10 cellular contexts compared by ENCODE assay signal in the genomic region with DNA sequence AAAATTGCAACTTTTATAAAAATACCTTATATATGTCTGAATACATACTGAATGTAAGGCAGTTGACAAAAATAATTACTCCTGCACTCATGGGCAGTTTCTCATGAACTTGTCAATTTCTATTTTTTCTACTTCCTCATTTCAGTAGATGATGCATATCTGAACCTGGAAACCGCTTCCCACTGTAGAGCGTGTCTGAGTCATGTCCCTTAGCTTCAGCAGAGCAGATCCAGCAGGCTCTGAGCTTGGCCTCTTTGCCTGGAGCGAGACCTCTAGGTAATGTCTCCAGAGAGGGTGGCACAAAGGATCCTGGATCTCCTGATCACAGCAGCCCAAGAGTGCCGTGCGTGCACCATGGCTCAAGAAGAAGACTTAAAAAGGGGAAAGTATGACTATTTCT. TPM values are rescaled to one million over a fixed set of nuclear protein-coding genes. Genes with fewer than 3 reads are reported as not detected.
DNase-seq lines count a peak whose midpoint lies in the region; ATAC-seq, FAIRE-seq and TF ChIP-seq lines count a peak whose summit lies in the region.
"Not testable (repeated sequence)": the region's sequence is repeated elsewhere in the genome, so short reads cannot be mapped to it uniquely, and the experiment has no call there.
"Had no signal": no experiment of that assay in that cellular context is flagged by ENCODE, and none has a peak within 500 bp of the region (broad histone marks: within the 10 kb centered on the region; RNA-seq: fewer than 3 reads in every experiment).

No MANE protein-coding gene starts in this region.

- not testable (repeated sequence) for H3K4me3 Mint-ChIP-seq in astrocyte (ENCODE audit: unreplicated experiment)

- not testable (repeated sequence) for H3K36me3 Mint-ChIP-seq in astrocyte (ENCODE audit: low read depth, unreplicated experiment)

- H3K27ac Mint-ChIP-seq in astrocyte (ENCODE audit: unreplicated experiment), result peak overlapping the region; percentile 81

- not testable (repeated sequence) for H3K27me3 Mint-ChIP-seq in astrocyte (ENCODE audit: low read depth, unreplicated experiment)

- H3K4me2 ChIP-seq in astrocyte (ENCODE audit: low read length), result not testable (repeated sequence)

- H2AFZ ChIP-seq in astrocyte (ENCODE audit: low read depth, low read length), result not testable (repeated sequence)

- H3K36me3 ChIP-seq in astrocyte (ENCODE audit: insufficient read depth, low read length), result not testable (repeated sequence)

- not testable (repeated sequence) for H3K27me3 ChIP-seq in astrocyte (ENCODE audit: insufficient read depth, low read length)

- ATAC-seq in GM19023 (IDR thresholded peaks at IDR 0.05; ENCODE audit: unreplicated experiment) (peak; percentile 97), GM21619 (IDR thresholded peaks at IDR 0.05; ENCODE audit: unreplicated experiment) (peak; percentile 100), HG03045 (IDR thresholded peaks at IDR 0.05; ENCODE audit: unreplicated experiment) (peak; percentile 98)

- not testable (repeated sequence) for H3K27ac ChIP-seq in astrocyte (ENCODE audit: low read depth, low read length)

- not testable (repeated sequence) for H3K9me3 ChIP-seq in astrocyte (ENCODE audit: insufficient read depth, low read depth, low read length)

- not testable (repeated sequence) for H3K9ac ChIP-seq in astrocyte (ENCODE audit: low read length)

- not testable (repeated sequence) for TF ChIP-seq CTCF in astrocyte (IDR thresholded peaks at IDR 0.05; ENCODE audit: insufficient read depth, low read depth, low read length)

- not testable (repeated sequence) for H3K4me1 Mint-ChIP-seq in astrocyte (ENCODE audit: low read depth, unreplicated experiment)

- DNase-seq in GDM1 (lab: John Stamatoyannopoulos, UW) (peak; percentile 65), HK-2 (ENCODE audit: unreplicated experiment) (peak; percentile 1), SIG-M5 (lab: John Stamatoyannopoulos, UW) (peak; percentile 12), pons (ENCODE audit: low spot score) (peak; percentile 4)
- not testable (repeated sequence) for DNase-seq in astrocyte (ENCODE audit: low read depth)

- not testable (repeated sequence) for H3K4me3 ChIP-seq in astrocyte (ENCODE audit: insufficient read depth, low read depth, low read length)

- FAIRE-seq in astrocyte (lab: Jason Lieb, UNC), result not testable (repeated sequence)

- H4K20me1 ChIP-seq in astrocyte (ENCODE audit: insufficient read depth, low read length), result not testable (repeated sequence)

- not testable (repeated sequence) for H3K4me1 ChIP-seq in astrocyte (ENCODE audit: insufficient read depth, low read length)

- H3K79me2 ChIP-seq in astrocyte (ENCODE audit: insufficient read depth, low read length), result not testable (repeated sequence)

- H3K9me3 Mint-ChIP-seq in astrocyte (ENCODE audit: unreplicated experiment), result not testable (repeated sequence)

RNA-seq across cellular contexts. Expression of gene CIDEA, which starts 54.0 kb away (rescaled TPM):
- total RNA-seq in astrocyte, result 0.43 TPM in 1 of 2 replicates, not detected in the other
- total RNA-seq: activated CD8-positive, alpha-beta T cell treated with anti-CD3 and anti-CD28 coated beads, Interleukin-2, amount 10 ng/mL, durations not matched to agents 7 days and 5 days; esophagus muscularis mucosa had no signal
